ENCODE assay signal across 9 cellular contexts in genomic region chr17:13346996-13347762, GRCh38.
A peak's percentile ranks its signal among the peaks of the same experiment; 100 is the strongest.
DNase-seq lines count a peak whose midpoint lies in the region; ATAC-seq and TF ChIP-seq lines count a peak whose summit lies in the region.
"Had no signal": no experiment of that assay in that cellular context is flagged by ENCODE, and none has a peak within 500 bp of the region (broad histone marks: within the 10 kb centered on the region; RNA-seq: fewer than 3 reads in every experiment).

No MANE protein-coding gene starts in this region.

- no peak overlapping the region for H3K27ac Mint-ChIP-seq in activated naive CD4-positive, alpha-beta T cell treated with anti-CD3 and anti-CD28 coated beads, Interleukin-2, amount 10 ng/mL, durations not matched to agents 7 days and 5 days

- TF ChIP-seq CTCF in RWPE1 (conservative IDR thresholded peaks at IDR 0.05; ENCODE audit: low read depth) (no peak), epithelial cell of esophagus (IDR thresholded peaks at IDR 0.05; ENCODE audit: insufficient read depth, low read depth, low read length, missing control alignments) (no peak)

- H3K9me3 Mint-ChIP-seq in activated naive CD4-positive, alpha-beta T cell treated with anti-CD3 and anti-CD28 coated beads, Interleukin-2, amount 10 ng/mL, durations not matched to agents 7 days and 5 days = no peaks in the 10 kb centered on the region

- ATAC-seq in HG02642 (IDR thresholded peaks at IDR 0.05; ENCODE audit: poor library complexity, unreplicated experiment) = no peak

- H3K27me3 Mint-ChIP-seq in activated naive CD4-positive, alpha-beta T cell treated with anti-CD3 and anti-CD28 coated beads, Interleukin-2, amount 10 ng/mL, durations not matched to agents 7 days and 5 days = no peaks in the 10 kb centered on the region

- H3K4me3 Mint-ChIP-seq in activated naive CD4-positive, alpha-beta T cell treated with anti-CD3 and anti-CD28 coated beads, Interleukin-2, amount 10 ng/mL, durations not matched to agents 7 days and 5 days = no peak overlapping the region

- H3K4me1 Mint-ChIP-seq in activated naive CD4-positive, alpha-beta T cell treated with anti-CD3 and anti-CD28 coated beads, Interleukin-2, amount 10 ng/mL, durations not matched to agents 7 days and 5 days = no peaks in the 10 kb centered on the region

- CTCF ChIA-PET in activated naive CD4-positive, alpha-beta T cell treated with anti-CD3 and anti-CD28 coated beads, Interleukin-2, amount 10 ng/mL, durations not matched to agents 7 days and 5 days (lab: Charles Lee) = no interaction called here
- CTCF ChIA-PET in RWPE1 (lab: Yijun Ruan, JAX) = interaction anchor here (0.7 kb wide), 1 partner anchor 1040 kb away, joined by 3 read pairs; no protein-coding TSS in a partner anchor

- peak; percentile 4 for DNase-seq in activated naive CD4-positive, alpha-beta T cell treated with Interleukin-2 at 50 U/mL for 16 hours
- DNase-seq in activated naive CD4-positive, alpha-beta T cell treated with anti-CD3 and anti-CD28 coated beads, Interleukin-2, amount 10 ng/mL, durations not matched to agents 7 days and 5 days = no peak
- peak; percentile 67 for DNase-seq in RWPE1 (ENCODE audit: low spot score)
- DNase-seq in epithelial cell of esophagus (ENCODE audit: low read depth) = peak; percentile 81
- peak; percentile 24 for DNase-seq in stimulated activated CD8-positive, alpha-beta memory T cell treated with anti-CD3 and anti-CD28 coated beads, Interleukin-4, amount 100 ng/mL, for 48 hours
- DNase-seq in NCI-H128 (lab: John Stamatoyannopoulos, UW; ENCODE audit: unreplicated experiment) = no peak
- DNase-seq in NK-92 treated with Interleukin-12 subunit alpha and Interleukin-12 subunit beta, amount 100 ng/mL, for 24 hours (lab: John Stamatoyannopoulos, UW) = no peak

- H3K4me3 ChIP-seq in epithelial cell of esophagus (ENCODE audit: low read length) = no peak overlapping the region
- H3K4me3 ChIP-seq: thoracic aorta had no signal

- no peaks in the 10 kb centered on the region for H3K36me3 Mint-ChIP-seq in activated naive CD4-positive, alpha-beta T cell treated with anti-CD3 and anti-CD28 coated beads, Interleukin-2, amount 10 ng/mL, durations not matched to agents 7 days and 5 days

- peak overlapping the region; percentile 82 for H3K27ac ChIP-seq in RWPE1
- H3K27ac ChIP-seq: thoracic aorta had no signal

- POLR2A ChIA-PET in RWPE1 (lab: Yijun Ruan, JAX; ENCODE audit: low non-redundant PET) = no interaction called here

Comparison
In these comparisons a context has a peak if more than half of its experiments do, and no peak if none do; other contexts are left out.
1. DNase-seq: peak in activated naive CD4-positive, alpha-beta T cell treated with Interleukin-2 at 50 U/mL for 16 hours (single experiment), RWPE1 (single experiment), epithelial cell of esophagus (single experiment) and stimulated activated CD8-positive, alpha-beta memory T cell treated with anti-CD3 and anti-CD28 coated beads, Interleukin-4, amount 100 ng/mL, for 48 hours (single experiment); none in activated naive CD4-positive, alpha-beta T cell treated with anti-CD3 and anti-CD28 coated beads, Interleukin-2, amount 10 ng/mL, durations not matched to agents 7 days and 5 days (single experiment), NCI-H128 (single experiment) and NK-92 treated with Interleukin-12 subunit alpha and Interleukin-12 subunit beta, amount 100 ng/mL, for 24 hours (single experiment).